9 cellular contexts compared by ENCODE assay signal in the genomic region with DNA sequence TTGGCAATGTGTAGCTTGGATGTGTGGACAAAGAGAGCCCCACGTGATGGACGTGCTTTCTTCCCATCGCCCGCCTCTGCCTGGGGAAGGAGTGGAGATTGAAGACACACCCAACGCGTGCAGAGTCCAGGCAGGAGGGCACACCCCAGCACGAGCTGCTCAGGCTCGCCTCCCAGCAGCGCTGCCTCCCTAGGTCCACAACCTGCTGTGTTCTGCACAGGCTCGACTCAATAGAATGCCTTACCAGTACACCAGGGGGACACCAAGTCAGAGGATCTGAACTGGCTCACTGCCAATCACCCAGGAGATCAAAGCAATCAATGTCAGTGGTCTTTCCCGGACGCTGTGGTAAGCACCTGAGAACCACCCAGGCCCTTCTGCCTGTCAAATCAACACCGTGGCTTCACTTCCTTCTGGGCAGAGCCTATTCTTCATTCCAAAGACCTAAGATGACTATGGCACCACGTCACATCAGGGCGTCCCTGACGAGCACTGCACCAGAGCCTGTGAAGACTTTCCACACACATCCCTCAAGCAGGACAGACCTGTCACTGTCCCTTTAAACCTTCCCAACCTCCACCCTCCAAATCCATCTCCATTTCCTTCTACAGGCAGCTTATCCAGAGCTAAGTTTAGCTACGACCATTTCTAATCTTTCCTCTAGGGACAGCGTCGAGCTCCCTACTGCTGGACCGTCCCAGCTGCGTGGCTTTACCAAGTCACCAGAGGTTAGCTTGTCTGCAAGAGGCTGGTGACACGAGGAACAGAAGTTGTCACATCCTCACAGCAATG.
DNase-seq lines count a peak whose midpoint lies in the region; ATAC-seq and TF ChIP-seq lines count a peak whose summit lies in the region.
"Had no signal": no experiment of that assay in that cellular context is flagged by ENCODE, and none has a peak within 500 bp of the region (broad histone marks: within the 10 kb centered on the region; RNA-seq: fewer than 3 reads in every experiment).

No MANE protein-coding gene starts in this region.

- DNase-seq in HCT116 (ENCODE audit: low read depth, low spot score) (peak; percentile 43), OCI-LY7 (ENCODE audit: low spot score) (peak; percentile 15), dorsolateral prefrontal cortex (peak in 1 of 10 donors; percentile 52), memory B cell (ENCODE audit: low spot score in 2 of 2) (no peak), upper lobe of right lung (peak; percentile 73)
- DNase-seq: naive thymus-derived CD8-positive, alpha-beta T cell had no signal

- peaks cover 19% of the 10 kb centered on the region for H3K36me3 Mint-ChIP-seq in memory B cell

- no peaks in the 10 kb centered on the region for H3K27me3 Mint-ChIP-seq in memory B cell
- H3K27me3 Mint-ChIP-seq: naive thymus-derived CD8-positive, alpha-beta T cell had no signal

- no peak for TF ChIP-seq POLR2A in HCT116 (IDR thresholded peaks at IDR 0.05; ENCODE audit: borderline replicate concordance, extremely low read depth, insufficient read depth, insufficient read length)

- H3K4me1 Mint-ChIP-seq in memory B cell = peaks cover 30% of the 10 kb centered on the region

- peaks cover 8% of the 10 kb centered on the region; the same call in 1 of the 2 replicates for H3K79me2 ChIP-seq in HCT116 (ENCODE audit: insufficient read depth, low read length)
- H3K79me2 ChIP-seq in OCI-LY7 (ENCODE audit: insufficient read depth, low read depth, low read length) = no peaks in the 10 kb centered on the region

- TF ChIP-seq CTCF in HCT116 (IDR thresholded peaks at IDR 0.05 in 2 of 3, conservative IDR thresholded peaks at IDR 0.05 in 1 of 3; ENCODE audit: borderline replicate concordance in 1 of 3, insufficient read depth in 1 of 3, low read depth in 2 of 3, low read length in 2 of 3) = peak in 2 of 3 experiments; percentile 51 to 54; a peak in 4 of 6 replicates
- peak; percentile 53; the same call in 1 of the 2 replicates for TF ChIP-seq CTCF in OCI-LY7 (conservative IDR thresholded peaks at IDR 0.05; ENCODE audit: low read length)
- TF ChIP-seq CTCF in dorsolateral prefrontal cortex (IDR thresholded peaks at IDR 0.05 in 54 of 56, conservative IDR thresholded peaks at IDR 0.05 in 2 of 56; ENCODE audit: low read depth in 1 of 56, partially characterized antibody in 56 of 56) = peak in 40 of 56 donors; percentile 11 to 53 (median 30)
- TF ChIP-seq CTCF in upper lobe of right lung (IDR thresholded peaks at IDR 0.05) = peak; percentile 36

- H3K4me3 Mint-ChIP-seq in memory B cell = no peak overlapping the region

- peak overlapping the region; percentile 38 to 88 (median 77); a peak in 21 of 22 replicates for H3K27ac ChIP-seq in BLaER1 treated with 17β-estradiol and CSF1 and Interleukin-3, amounts not matched to agents 10 nM and 100 nM
- H3K27ac ChIP-seq in HCT116 (ENCODE audit: low read depth, low read length) = peak overlapping the region; percentile 5; the same call in 1 of the 2 replicates
- no peak overlapping the region for H3K27ac ChIP-seq in OCI-LY7 (ENCODE audit: low read depth, low read length, poor library complexity, severe bottlenecking)
- peak overlapping the region in 58 of 59 donors; percentile 25 to 98 (median 92) for H3K27ac ChIP-seq in dorsolateral prefrontal cortex
- H3K27ac ChIP-seq in upper lobe of right lung = peak overlapping the region; percentile 31

- peak; percentile 38; the same call in 1 of the 2 replicates for TF ChIP-seq RAD21 in HCT116 (IDR thresholded peaks at IDR 0.05; ENCODE audit: low read depth)

- H3K9me3 Mint-ChIP-seq in memory B cell = no peaks in the 10 kb centered on the region

- H3K36me3 ChIP-seq in BLaER1 treated with 17β-estradiol and CSF1 and Interleukin-3, amounts not matched to agents 10 nM and 100 nM = peaks cover 13 to 81% (median 47%) of the 10 kb centered on the region in 11 experiments; a peak in 21 of 22 replicates
- H3K36me3 ChIP-seq in HCT116 (ENCODE audit: control insufficient read depth in 1 of 2, insufficient read depth in 2 of 2, low read length in 2 of 2) = no peaks in the 10 kb centered on the region
- H3K36me3 ChIP-seq in OCI-LY7 (ENCODE audit: insufficient read depth, low read length) = no peaks in the 10 kb centered on the region
- H3K36me3 ChIP-seq in upper lobe of right lung = no peaks in the 10 kb centered on the region

- CTCF ChIA-PET in HCT116 (lab: Charles Lee) (interaction anchor here (1.0 to 2.0 kb wide), 2 partner anchors 10 to 18 kb away, joined by 3 to 6 read pairs; no protein-coding TSS in a partner anchor), OCI-LY7 (lab: Charles Lee; ENCODE audit: unreplicated experiment) (no interaction called here)

- H3K9ac ChIP-seq in BLaER1 treated with 17β-estradiol and CSF1 and Interleukin-3, amounts not matched to agents 10 nM and 100 nM = peak overlapping the region in 10 of 11 experiments; percentile 6 to 64 (median 46); a peak in 17 of 22 replicates
- H3K9ac ChIP-seq in HCT116 (ENCODE audit: low read length) = no peak overlapping the region

- no peak overlapping the region for H3K27ac Mint-ChIP-seq in memory B cell

- H2AFZ ChIP-seq in HCT116 (ENCODE audit: low read depth, low read length, poor library complexity, severe bottlenecking) (no peak overlapping the region), OCI-LY7 (ENCODE audit: low read length) (no peak overlapping the region)

- POLR2A ChIA-PET in HCT116 (lab: Charles Lee) (interaction anchor here (0.9 kb wide), 1 partner anchor 39 kb away, joined by 3 read pairs; no protein-coding TSS in a partner anchor), OCI-LY7 (lab: Charles Lee) (no interaction called here)

- BruUV-seq in HCT116 (replicated peaks; lab: Mats Ljungman, UMichigan) = no TSS peak
- BruUV-seq in OCI-LY7 (replicated peaks; lab: Mats Ljungman, UMichigan) = no TSS peak

- peak; percentile 67 for ATAC-seq in HCT116
- ATAC-seq in memory B cell (ENCODE audit: low read depth) = peak; percentile 26
- ATAC-seq in upper lobe of right lung = peak; percentile 58
- ATAC-seq in HG03196 (IDR thresholded peaks at IDR 0.05; ENCODE audit: unreplicated experiment) = no peak
- ATAC-seq in HG03378 (IDR thresholded peaks at IDR 0.05; ENCODE audit: unreplicated experiment) = no peak

- H3K4me1 ChIP-seq in BLaER1 treated with 17β-estradiol and CSF1 and Interleukin-3, amounts not matched to agents 10 nM and 100 nM = peaks cover 47 to 83% (median 69%) of the 10 kb centered on the region in 10 experiments
- H3K4me1 ChIP-seq in HCT116 (ENCODE audit: control insufficient read depth in 1 of 2, insufficient read depth in 2 of 2, low read length in 2 of 2) (peaks cover 42 to 49% of the 10 kb centered on the region in 2 experiments), OCI-LY7 (ENCODE audit: insufficient read depth, low read length, poor library complexity, severe bottlenecking) (no peaks in the 10 kb centered on the region), upper lobe of right lung (peaks cover 50% of the 10 kb centered on the region)

- no peaks in the 10 kb centered on the region for H3K9me2 ChIP-seq in HCT116 (ENCODE audit: insufficient read depth)
- H3K9me2 ChIP-seq in OCI-LY7 (ENCODE audit: insufficient read depth, low read length) = no peaks in the 10 kb centered on the region

- no peaks in the 10 kb centered on the region for H3K27me3 ChIP-seq in BLaER1 treated with 17β-estradiol and CSF1 and Interleukin-3, amounts not matched to agents 10 nM and 100 nM
- H3K27me3 ChIP-seq in HCT116 (ENCODE audit: insufficient read depth, low read length) (no peaks in the 10 kb centered on the region), dorsolateral prefrontal cortex (no peaks in the 10 kb centered on the region), upper lobe of right lung (no peaks in the 10 kb centered on the region)

- H3K4me2 ChIP-seq in BLaER1 treated with 17β-estradiol and CSF1 and Interleukin-3, amounts not matched to agents 10 nM and 100 nM = peak overlapping the region; percentile 59 to 92 (median 81)
- H3K4me2 ChIP-seq in HCT116 (ENCODE audit: low read length) (peak overlapping the region; percentile 53), OCI-LY7 (ENCODE audit: low read length) (no peak overlapping the region)

- H4K20me1 ChIP-seq in BLaER1 treated with 17β-estradiol and CSF1 and Interleukin-3, amounts not matched to agents 10 nM and 100 nM = peaks cover 0 to 8% (median 0%) of the 10 kb centered on the region in 11 experiments; a peak in 2 of 22 replicates
- H4K20me1 ChIP-seq in HCT116 (ENCODE audit: insufficient read depth) (no peaks in the 10 kb centered on the region), OCI-LY7 (ENCODE audit: insufficient read depth, low read length) (no peaks in the 10 kb centered on the region)

- RAD21 ChIA-PET in HCT116 (lab: Charles Lee; ENCODE audit: low non-redundant PET in 1 of 2, low total read pairs in 2 of 2, uncharacterized antibody in 2 of 2, unreplicated experiment in 2 of 2) = no interaction called here

- intact Hi-C loops in HCT116 (cut with micrococcal nuclease) (no loop called here), OCI-LY7 (cut with micrococcal nuclease; ENCODE audit: unreplicated experiment) (no loop called here), dorsolateral prefrontal cortex (cut with DNase I) (no loop called here), upper lobe of right lung (cut with DNase I) (no loop called here)

- H3K4me3 ChIP-seq in BLaER1 treated with 17β-estradiol and CSF1 and Interleukin-3, amounts not matched to agents 10 nM and 100 nM = no peak overlapping the region
- H3K4me3 ChIP-seq in HCT116 (replicated peaks in 1 of 2; ENCODE audit: low read depth in 1 of 2, low read length in 2 of 2) (no peak overlapping the region), OCI-LY7 (ENCODE audit: low read depth, low read length, poor library complexity, severe bottlenecking) (no peak overlapping the region), dorsolateral prefrontal cortex (peak overlapping the region in 18 of 59 donors; percentile 1 to 38 (median 16)), upper lobe of right lung (no peak overlapping the region)

- peaks cover 6 to 22% (median 15%) of the 10 kb centered on the region in 11 experiments; a peak in 21 of 22 replicates for H3K9me3 ChIP-seq in BLaER1 treated with 17β-estradiol and CSF1 and Interleukin-3, amounts not matched to agents 10 nM and 100 nM (replicated peaks in 1 of 11)
- H3K9me3 ChIP-seq in HCT116 (ENCODE audit: control insufficient read depth in 1 of 2, insufficient read depth in 1 of 2, low read depth in 1 of 2, low read length in 2 of 2) (no peaks in the 10 kb centered on the region), OCI-LY7 (ENCODE audit: low read length) (no peaks in the 10 kb centered on the region), upper lobe of right lung (no peaks in the 10 kb centered on the region)

TF ChIP-seq in HCT116, 20 proteins besides CTCF, POLR2A, EP300 and RAD21 (continues in another document):
- TF ChIP-seq JUND (IDR thresholded peaks at IDR 0.05) = no peak
- no peak for TF ChIP-seq EZH2phosphoT487 (IDR thresholded peaks at IDR 0.05; ENCODE audit: borderline replicate concordance)
- TF ChIP-seq TCF7L2 (IDR thresholded peaks at IDR 0.05; ENCODE audit: borderline replicate concordance, extremely low read depth, insufficient read depth, insufficient read length) = peak; percentile 28
- 0 out of 2 replicates have a peak, but pooled peaks have one; percentile 13 for TF ChIP-seq MAX (IDR thresholded peaks at IDR 0.05)
- no peak for TF ChIP-seq FOSL1 (IDR thresholded peaks at IDR 0.05; ENCODE audit: low read depth)

Comparison
In these comparisons a context has a peak if more than half of its experiments do, and no peak if none do; other contexts are left out.
1. ATAC-seq: peak in HCT116 (single experiment), memory B cell (single experiment) and upper lobe of right lung (single experiment); none in HG03196 (single experiment) and HG03378 (single experiment).
2. DNase-seq: peak in HCT116 (single experiment), OCI-LY7 (single experiment) and upper lobe of right lung (single experiment); none in memory B cell (0 of 2).
3. Peak in every context shown above with its lines, with median percentiles within 50 percentile points of each other: CTCF ChIP-seq.